8 cellular contexts compared by ENCODE assay signal in the genomic region with DNA sequence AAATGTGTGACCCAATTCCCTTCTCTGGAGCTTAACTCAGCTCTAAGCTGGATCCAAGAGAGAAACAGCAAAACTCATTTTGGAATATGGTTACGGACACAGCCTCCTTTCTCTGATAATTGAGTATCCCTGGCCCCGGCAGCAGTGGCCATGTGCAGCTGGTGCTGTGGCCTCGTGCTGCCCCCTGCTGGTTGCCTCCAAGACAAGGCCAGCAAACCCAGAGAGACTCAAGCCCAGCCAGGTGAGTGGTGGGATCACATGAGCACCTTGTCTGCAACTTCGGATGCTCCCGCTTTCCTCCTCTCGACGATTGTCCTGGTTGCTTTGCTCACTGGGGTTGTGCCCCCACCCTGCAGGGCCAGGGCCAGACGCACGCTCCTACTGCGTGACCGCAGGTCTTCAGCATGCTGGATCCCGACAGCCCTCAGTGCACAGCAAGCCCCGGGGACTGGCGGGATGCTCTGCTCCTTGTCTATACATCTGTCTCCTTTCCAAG. TPM values are rescaled to one million over a fixed set of nuclear protein-coding genes. Genes with fewer than 3 reads are reported as not detected.
DNase-seq lines count a peak whose midpoint lies in the region; ATAC-seq and TF ChIP-seq lines count a peak whose summit lies in the region.

No MANE protein-coding gene starts in this region.

- 13% methylated on average over 5 of the region's 14 CpGs for WGBS in SK-N-SH (ENCODE audit: low lambda C conversion rate)

- H3K9me3 ChIP-seq in HUES6 (ENCODE audit: control insufficient read depth, insufficient read depth, low read depth, low read length) (no peaks in the 10 kb centered on the region; the same call in 1 of the 2 replicates), SK-N-SH (no peaks in the 10 kb centered on the region), cardiac muscle cell (ENCODE audit: low read depth) (no peaks in the 10 kb centered on the region)

- H3K27ac ChIP-seq in HUES6 (ENCODE audit: low read depth, low read length): no peak overlapping the region
- no peak overlapping the region for H3K27ac ChIP-seq in SK-N-SH (ENCODE audit: low read depth in 2 of 2, low read length in 1 of 2)
- H3K27ac ChIP-seq in cardiac muscle cell: no peak overlapping the region

- peak; percentile 13 for DNase-seq in DMS114 treated with DMSO at 0.1 percent for 48 hours (lab: John Stamatoyannopoulos, UW; ENCODE audit: unreplicated experiment)
- peak; percentile 77 for DNase-seq in SK-N-SH
- DNase-seq in activated naive CD4-positive, alpha-beta T cell treated with anti-CD3 and anti-CD28 coated beads, Interleukin-2, amount 50 U/mL, for 16 hours: peak; percentile 74
- peak; percentile 79 to 85 for DNase-seq in cardiac muscle cell (ENCODE audit: low read depth in 1 of 2, low spot score in 1 of 2)
- peak; percentile 93 for DNase-seq in posterior vena cava (ENCODE audit: low spot score)
- peak; percentile 80 for DNase-seq in ureter (ENCODE audit: low spot score)

- H3K9me2 ChIP-seq in SK-N-SH: no peaks in the 10 kb centered on the region

- H3K4me1 ChIP-seq in HUES6 (ENCODE audit: control insufficient read depth, insufficient read depth, low read length) (no peaks in the 10 kb centered on the region), SK-N-SH (ENCODE audit: control insufficient read depth in 1 of 2, insufficient read depth in 2 of 2, low read depth in 1 of 2, low read length in 1 of 2) (peaks cover 0 to 20% of the 10 kb centered on the region in 2 experiments; a peak in 1 of 4 replicates), cardiac muscle cell (ENCODE audit: low read depth) (no peaks in the 10 kb centered on the region)

- ATAC-seq in GM21367 (IDR thresholded peaks at IDR 0.05; ENCODE audit: unreplicated experiment): peak; percentile 84

- CTCF ChIA-PET in SK-N-SH (lab: Yijun Ruan, JAX): interaction anchor here (0.7 to 1.9 kb wide), 14 partner anchors 10 to 555 kb away, joined by 3 to 7 read pairs (median 3); partner anchors contain the start of gene SFTPD

- H3K9ac ChIP-seq in HUES6 (ENCODE audit: low read length) (no peak overlapping the region), SK-N-SH (no peak overlapping the region)

- H3K4me2 ChIP-seq in SK-N-SH: no peak overlapping the region

- no peak overlapping the region for H2AFZ ChIP-seq in SK-N-SH (ENCODE audit: low read depth)

- TF ChIP-seq RAD21 in SK-N-SH (IDR thresholded peaks at IDR 0.05; ENCODE audit: low read length): peak; percentile 90

- H3K79me2 ChIP-seq in SK-N-SH (ENCODE audit: insufficient read depth): no peaks in the 10 kb centered on the region

- intact Hi-C loops in posterior vena cava (cut with DNase I): no loop called here

- peak; percentile 80 for TF ChIP-seq CTCF in SK-N-SH (IDR thresholded peaks at IDR 0.05)
- TF ChIP-seq CTCF in cardiac muscle cell (IDR thresholded peaks at IDR 0.05; ENCODE audit: low read depth, low read length): peak; percentile 94

- no peaks in the 10 kb centered on the region for H4K20me1 ChIP-seq in SK-N-SH (ENCODE audit: insufficient read depth)

- H3K27me3 ChIP-seq in HUES6 (ENCODE audit: control insufficient read depth, insufficient read depth, low read length) (peaks cover 21% of the 10 kb centered on the region), SK-N-SH (ENCODE audit: insufficient read depth) (peaks cover 4% of the 10 kb centered on the region; the same call in 1 of the 2 replicates), cardiac muscle cell (peaks cover 8% of the 10 kb centered on the region)

- POLR2A ChIA-PET in SK-N-SH (lab: Yijun Ruan, JAX): no interaction called here

- H3F3A ChIP-seq in SK-N-SH (replicated peaks; ENCODE audit: insufficient read depth): no peaks in the 10 kb centered on the region

- H3K4me3 ChIP-seq in HUES6 (ENCODE audit: low read depth, low read length) (peak overlapping the region; percentile 27; the same call in 1 of the 2 replicates), SK-N-SH (ENCODE audit: low read depth in 2 of 2, low read length in 1 of 2) (no peak overlapping the region; a peak in 1 of 4 replicates), cardiac muscle cell (no peak overlapping the region)

- TF ChIP-seq EP300 in SK-N-SH (IDR thresholded peaks at IDR 0.05; ENCODE audit: borderline replicate concordance in 1 of 2, low read depth in 1 of 2, low read length in 1 of 2): no peak

- H3K36me3 ChIP-seq in HUES6 (ENCODE audit: control insufficient read depth, insufficient read depth, low read length): no peaks in the 10 kb centered on the region
- no peaks in the 10 kb centered on the region for H3K36me3 ChIP-seq in SK-N-SH (replicated peaks in 1 of 2; ENCODE audit: control insufficient read depth in 1 of 2, insufficient read depth in 2 of 2, low read length in 1 of 2)
- no peaks in the 10 kb centered on the region for H3K36me3 ChIP-seq in cardiac muscle cell

TF ChIP-seq in SK-N-SH, 30 proteins besides CTCF, POLR2A, EP300 and RAD21:
- TF ChIP-seq RFX5 (IDR thresholded peaks at IDR 0.05; ENCODE audit: low read length): no peak
- TF ChIP-seq SMC3 (IDR thresholded peaks at IDR 0.05; ENCODE audit: low read depth, low read length): peak; percentile 97
TF ChIP-seq in SK-N-SH: peak in this region for 1.

RNA-seq across cellular contexts. Expression of gene SFTPD, which starts 19.4 kb away (rescaled TPM):
- polyA plus RNA-seq in SK-N-SH (2012; rRNA removed): 0.03 TPM in 1 of 2 replicates, not detected in the other
- polyA plus RNA-seq in SK-N-SH (2012; cell fraction: cytosol; rRNA removed): 0.03 TPM in 1 of 2 replicates, not detected in the other
- polyA plus RNA-seq in SK-N-SH (2012; cell fraction: nucleus; rRNA removed): not detected in 2 replicates
- 0.15 and 1.1 TPM in 2 replicates for total RNA-seq in cardiac muscle cell
- polyA plus RNA-seq in cardiac muscle cell: 0.73 TPM in 1 of 2 replicates, not detected in the other
- under 1 TPM in 1 of 2 donors, not detected in 1; 0.19 TPM for total RNA-seq in posterior vena cava
- 0.89 TPM for total RNA-seq in ureter

Comparison
In these comparisons a context has a peak if more than half of its experiments do, and no peak if none do; other contexts are left out.
1. DNase-seq: peak in every context shown above with its lines; median percentile 93 in posterior vena cava; 82 in cardiac muscle cell; 80 in ureter; 77 in SK-N-SH; 74 in activated naive CD4-positive, alpha-beta T cell treated with anti-CD3 and anti-CD28 coated beads, Interleukin-2, amount 50 U/mL, for 16 hours; 13 in DMS114 treated with DMSO at 0.1 percent for 48 hours.